8 cellular contexts compared by ENCODE assay signal in genomic region chr9:68685770-68686169, GRCh38. TPM values are rescaled to one million over a fixed set of nuclear protein-coding genes. Genes with fewer than 3 reads are reported as not detected.
DNase-seq lines count a peak whose midpoint lies in the region; ATAC-seq, FAIRE-seq and TF ChIP-seq lines count a peak whose summit lies in the region.

No MANE protein-coding gene starts in this region.

- peaks cover 3 to 7% (median 6%) of the 10 kb centered on the region in 3 donors for H3K27me3 Mint-ChIP-seq in CD14-positive monocyte (ENCODE audit: low read depth in 3 of 3)

- CTCF ChIA-PET in PC-3 (lab: Charles Lee): no interaction called here

- no peak overlapping the region for H3K27ac Mint-ChIP-seq in CD14-positive monocyte

- H3K4me1 ChIP-seq in PC-3 (ENCODE audit: insufficient read depth, low read length) (no peaks in the 10 kb centered on the region), keratinocyte (ENCODE audit: control insufficient read depth, extremely low read depth, insufficient read depth, low read length) (no peaks in the 10 kb centered on the region), mesenchymal stem cell (ENCODE audit: control insufficient read depth, insufficient read depth, low read depth, low read length) (peaks cover 1% of the 10 kb centered on the region)

- no TSS peak for BruUV-seq in PC-3 (replicated peaks; lab: Mats Ljungman, UMichigan)

- H3K4me3 ChIP-seq in PC-3 (ENCODE audit: low read length) (no peak overlapping the region), keratinocyte (ENCODE audit: control insufficient read depth in 2 of 3, extremely low read depth in 1 of 3, insufficient read depth in 2 of 3, low read depth in 1 of 3, low read length in 3 of 3) (no peak overlapping the region), mesenchymal stem cell (ENCODE audit: insufficient read depth in 1 of 2, low read depth in 1 of 2, low read length in 2 of 2) (no peak overlapping the region), foreskin fibroblast (ENCODE audit: low read depth in 1 of 2, low read length in 2 of 2) (no peak overlapping the region)

- H3K9ac ChIP-seq in PC-3 (ENCODE audit: low read length): no peak overlapping the region
- no peak overlapping the region for H3K9ac ChIP-seq in keratinocyte (ENCODE audit: control insufficient read depth, extremely low read depth, insufficient read depth, low read length)
- H3K9ac ChIP-seq in mesenchymal stem cell (ENCODE audit: low read length): no peak overlapping the region

- peaks cover 0 to 1% (median 0%) of the 10 kb centered on the region in 7 donors for H3K9me3 Mint-ChIP-seq in CD14-positive monocyte

- no peak overlapping the region for H2BK120ac ChIP-seq in mesenchymal stem cell (ENCODE audit: low read depth, low read length)

- H2BK12ac ChIP-seq in mesenchymal stem cell (ENCODE audit: low read length in 2 of 2): no peak overlapping the region

- no peak overlapping the region for H4K8ac ChIP-seq in mesenchymal stem cell (ENCODE audit: low read length)

- no peak for FAIRE-seq in keratinocyte (lab: Jason Lieb, UNC)

- H3K9me1 ChIP-seq in keratinocyte (ENCODE audit: control insufficient read depth, extremely low read depth, insufficient read depth, low read length): no peaks in the 10 kb centered on the region

- peaks cover 5% of the 10 kb centered on the region for H3K4me1 Mint-ChIP-seq in CD14-positive monocyte

- H4K20me1 ChIP-seq in PC-3 (ENCODE audit: low read length): no peaks in the 10 kb centered on the region
- H4K20me1 ChIP-seq in keratinocyte (ENCODE audit: control insufficient read depth, extremely low read depth, insufficient read depth, low read length): no peaks in the 10 kb centered on the region

- H4K91ac ChIP-seq in mesenchymal stem cell (ENCODE audit: low read length): no peak overlapping the region

- H3K4me3 Mint-ChIP-seq in CD14-positive monocyte: no peak overlapping the region

- peak; percentile 94 for ATAC-seq in GM18867 (IDR thresholded peaks at IDR 0.05; ENCODE audit: unreplicated experiment)
- peak; percentile 74 for ATAC-seq in HG03039 (IDR thresholded peaks at IDR 0.05; ENCODE audit: unreplicated experiment)
- ATAC-seq in PC-3: peak; percentile 68

- 31% methylated on average over 2 of the region's 3 CpGs for WGBS in mesenchymal stem cell

- no peak overlapping the region for H3K23ac ChIP-seq in mesenchymal stem cell (ENCODE audit: low read length in 2 of 2)

- H3K27ac ChIP-seq in PC-3 (ENCODE audit: low read length) (no peak overlapping the region), keratinocyte (ENCODE audit: control insufficient read depth, insufficient read depth, low read length) (no peak overlapping the region), mesenchymal stem cell (ENCODE audit: low read length, poor library complexity, severe bottlenecking) (no peak overlapping the region)

- H3K27me3 ChIP-seq in PC-3 (ENCODE audit: low read length) (peaks cover 39% of the 10 kb centered on the region), keratinocyte (ENCODE audit: control insufficient read depth, extremely low read depth, insufficient read depth, low read length) (no peaks in the 10 kb centered on the region), mesenchymal stem cell (ENCODE audit: control insufficient read depth in 1 of 2, insufficient read depth in 1 of 2, low read length in 2 of 2) (peaks cover 4 to 23% of the 10 kb centered on the region in 2 experiments)

- DNase-seq in CD14-positive monocyte (ENCODE audit: low spot score) (no peak), PC-3 (peak; percentile 51), keratinocyte (ENCODE audit: low read depth, low spot score) (no peak), mesenchymal stem cell (no peak), foreskin fibroblast (no peak), occipital lobe (lab: John Stamatoyannopoulos, UW) (no peak)

- no peak overlapping the region for H2BK15ac ChIP-seq in mesenchymal stem cell (ENCODE audit: low read depth, poor library complexity, severe bottlenecking)

- H2AFZ ChIP-seq in PC-3 (ENCODE audit: low read length): no peak overlapping the region
- no peak overlapping the region for H2AFZ ChIP-seq in keratinocyte (ENCODE audit: control insufficient read depth, low read length)
- H2AFZ ChIP-seq in mesenchymal stem cell (ENCODE audit: low read depth, low read length): no peak overlapping the region

- no peaks in the 10 kb centered on the region for H3K9me3 ChIP-seq in PC-3 (ENCODE audit: low read length)
- no peaks in the 10 kb centered on the region for H3K9me3 ChIP-seq in keratinocyte (ENCODE audit: control insufficient read depth, low read depth, low read length)
- H3K9me3 ChIP-seq in mesenchymal stem cell (ENCODE audit: control insufficient read depth, low read length): no peaks in the 10 kb centered on the region

- H3K4me2 ChIP-seq in PC-3 (ENCODE audit: low read length): no peak overlapping the region
- no peak overlapping the region for H3K4me2 ChIP-seq in keratinocyte (ENCODE audit: control insufficient read depth, extremely low read depth, insufficient read depth, low read depth, low read length)
- H3K4me2 ChIP-seq in mesenchymal stem cell (ENCODE audit: low read length, poor library complexity, severe bottlenecking): no peak overlapping the region

- H3K36me3 Mint-ChIP-seq in CD14-positive monocyte: no peaks in the 10 kb centered on the region

- intact Hi-C loops in CD14-positive monocyte (cut with micrococcal nuclease): no loop called here
- intact Hi-C loops in PC-3 (cut with micrococcal nuclease): loop anchor here (1.0 kb wide), 1 partner anchor 101 kb away; no protein-coding TSS in a partner anchor

- H3K79me2 ChIP-seq in PC-3 (ENCODE audit: low read length) (no peaks in the 10 kb centered on the region), keratinocyte (ENCODE audit: control insufficient read depth, insufficient read depth, low read length) (no peaks in the 10 kb centered on the region)

- dilution Hi-C loops in keratinocyte (cut with MboI; ENCODE audit: extremely low pct_ligation_motif_present, low sequenced_read_pairs): no loop called here

- H2AK5ac ChIP-seq in mesenchymal stem cell (ENCODE audit: low read length, severe bottlenecking): no peak overlapping the region

- H3K4ac ChIP-seq in mesenchymal stem cell (ENCODE audit: low read depth in 1 of 2, low read length in 2 of 2): no peak overlapping the region

- H3K9me2 ChIP-seq in PC-3 (replicated peaks; ENCODE audit: low read length): no peaks in the 10 kb centered on the region

- POLR2A ChIA-PET in PC-3 (lab: Charles Lee; ENCODE audit: unreplicated experiment): no interaction called here

- H3K36me3 ChIP-seq in PC-3 (ENCODE audit: low read depth, low read length) (no peaks in the 10 kb centered on the region), keratinocyte (ENCODE audit: control insufficient read depth in 2 of 2, extremely low read depth in 1 of 2, insufficient read depth in 2 of 2, low read length in 2 of 2) (no peaks in the 10 kb centered on the region), mesenchymal stem cell (ENCODE audit: control insufficient read depth in 1 of 2, insufficient read depth in 2 of 2, low read depth in 1 of 2, low read length in 2 of 2) (no peaks in the 10 kb centered on the region)

- H3K79me1 ChIP-seq in mesenchymal stem cell (replicated peaks; ENCODE audit: low read length, poor library complexity, severe bottlenecking): no peaks in the 10 kb centered on the region

- TF ChIP-seq CTCF in CD14-positive monocyte (IDR thresholded peaks at IDR 0.05): peak; percentile 66
- peak; percentile 61 for TF ChIP-seq CTCF in PC-3 (conservative IDR thresholded peaks at IDR 0.05; ENCODE audit: low read depth, low read length)
- TF ChIP-seq CTCF in keratinocyte (optimal IDR thresholded peaks at IDR 0.05 in 1 of 3, IDR thresholded peaks at IDR 0.05 in 1 of 3, conservative IDR thresholded peaks at IDR 0.05 in 1 of 3; ENCODE audit: extremely low read depth in 1 of 3, insufficient read depth in 2 of 3, low read length in 3 of 3): peak; percentile 18 to 41 (median 23)
- no peak for TF ChIP-seq CTCF in foreskin fibroblast (IDR thresholded peaks at IDR 0.05; ENCODE audit: low read depth, low read length)

- H2BK5ac ChIP-seq in mesenchymal stem cell (ENCODE audit: low read depth, low read length, poor library complexity, severe bottlenecking): no peak overlapping the region

- H3K18ac ChIP-seq in mesenchymal stem cell (ENCODE audit: low read depth in 1 of 2, low read length in 2 of 2): no peak overlapping the region

- no peak overlapping the region for H3K14ac ChIP-seq in mesenchymal stem cell (ENCODE audit: low read length in 2 of 2)

- no peaks in the 10 kb centered on the region for H3F3A ChIP-seq in PC-3 (ENCODE audit: low read length, unreplicated experiment)

RNA-seq across cellular contexts. Expression of gene PIP5K1B, which starts 19.3 kb away (rescaled TPM):
- polyA plus RNA-seq in CD14-positive monocyte (under 1 TPM; 0.18 to 0.87 TPM), keratinocyte (0.04 to 0.05 TPM in 2 of 3 replicates, not detected in the other)
- total RNA-seq in PC-3 (2014; rRNA removed) (0.29 TPM in 1 of 2 replicates, not detected in the other), occipital lobe (2.7 TPM)
- polyA plus RNA-seq in keratinocyte (2011; ENCODE audit: low read depth): not detected
- 0.05 and 0.06 TPM in 2 replicates for polyA plus RNA-seq in keratinocyte (2011; cell fraction: cytosol; rRNA removed)
- polyA plus RNA-seq in keratinocyte (2011; cell fraction: nucleus; rRNA removed): 0.06 TPM in 1 of 2 replicates, not detected in the other
- 0.27 TPM in 1 of 2 replicates, not detected in the other for polyA plus RNA-seq in keratinocyte (2012; ENCODE audit: low replicate concordance)
- polyA minus RNA-seq in keratinocyte: 0.13 TPM in 1 of 3 replicates, not detected in the others
- not detected for polyA minus RNA-seq in keratinocyte (2011; cell fraction: cytosol; rRNA and poly(A)+ RNA removed)
- polyA minus RNA-seq in keratinocyte (2011; cell fraction: nucleus; rRNA and poly(A)+ RNA removed): 0.31 TPM in 1 of 2 replicates, not detected in the other
- 1.3 TPM for polyA plus RNA-seq in mesenchymal stem cell (2013, experiment 1 of 2)
- polyA plus RNA-seq in mesenchymal stem cell (2013, experiment 2 of 2): 1.5 TPM
